In the genomic region with DNA sequence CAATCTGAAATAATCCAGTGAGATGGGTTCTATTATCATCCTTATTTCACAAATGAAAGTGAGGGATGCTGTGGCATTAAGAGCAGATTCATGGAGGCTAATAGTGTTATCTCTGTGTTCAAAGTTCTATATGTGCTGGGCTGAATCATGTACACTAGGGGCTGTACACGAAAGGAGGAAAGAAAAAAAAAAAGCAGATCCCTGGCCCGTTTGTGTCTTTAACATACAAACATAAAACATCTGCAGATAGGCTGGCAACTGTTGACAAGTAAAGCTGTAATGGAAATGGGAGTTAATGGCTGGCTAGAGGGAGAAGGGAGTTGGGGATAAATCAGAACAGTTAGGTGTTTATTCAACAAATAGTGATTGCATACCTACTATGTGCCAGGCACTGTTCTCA, we compare ENCODE assay signal across 23 cellular contexts.
"Had no signal": no experiment of that assay in that cellular context is flagged by ENCODE, and none has a peak within 500 bp of the region (broad histone marks: within the 10 kb centered on the region; RNA-seq: fewer than 3 reads in every experiment).

No MANE protein-coding gene starts in this region.

- H3K27ac Mint-ChIP-seq: immature natural killer cell; naive thymus-derived CD8-positive, alpha-beta T cell; progenitor cell of endocrine pancreas; stimulated activated effector memory CD8-positive, alpha-beta T cell treated with anti-CD3 and anti-CD28 coated beads, Interleukin-12 subunit alpha, Interleukin-12 subunit beta, amount 100 ng/mL, for 72 hours had no signal

- H3K36me3 Mint-ChIP-seq: immature natural killer cell; naive thymus-derived CD8-positive, alpha-beta T cell; stimulated activated effector memory CD8-positive, alpha-beta T cell treated with anti-CD3 and anti-CD28 coated beads, Interleukin-12 subunit alpha, Interleukin-12 subunit beta, amount 100 ng/mL, for 72 hours had no signal

- H3K4me1 ChIP-seq: uterus had no signal

- H3K27me3 ChIP-seq: right atrium auricular region, uterus had no signal

- DNase-seq: dorsolateral prefrontal cortex; effector CD4-positive, alpha-beta T cell; hypothalamus; immature natural killer cell; kidney; mesenchymal stem cell; midbrain; naive thymus-derived CD8-positive, alpha-beta T cell; stimulated activated CD4-positive, alpha-beta T cell treated with anti-CD3 and anti-CD28 coated beads, Interleukin-2, amount 100 ng/mL, for 24 hours; stimulated activated CD4-positive, alpha-beta T cell treated with anti-CD3 and anti-CD28 coated beads, Interleukin-4, amount 100 ng/mL, for 24 hours; stimulated activated naive CD4-positive, alpha-beta T cell treated with Interleukin-2 at 50 U/mL for 16 hours; stomach; thyroid gland; upper lobe of right lung; uterus had no signal

- H3K36me3 ChIP-seq: neutrophil, right atrium auricular region, thyroid gland, upper lobe of right lung, uterus had no signal

- H2AFZ ChIP-seq: parathyroid adenoma had no signal

- H3K9me3 Mint-ChIP-seq: naive thymus-derived CD8-positive, alpha-beta T cell; stimulated activated effector memory CD8-positive, alpha-beta T cell treated with anti-CD3 and anti-CD28 coated beads, Interleukin-12 subunit alpha, Interleukin-12 subunit beta, amount 100 ng/mL, for 72 hours had no signal

- H3K9ac ChIP-seq: parathyroid adenoma had no signal

- H3K27ac ChIP-seq: neutrophil, parathyroid adenoma, thyroid gland, uterus had no signal

- H3K4me2 ChIP-seq: smooth muscle cell had no signal

- H3K4me1 Mint-ChIP-seq: stimulated activated effector memory CD8-positive, alpha-beta T cell treated with anti-CD3 and anti-CD28 coated beads, Interleukin-12 subunit alpha, Interleukin-12 subunit beta, amount 100 ng/mL, for 72 hours had no signal

- H3K79me2 ChIP-seq: parathyroid adenoma had no signal

- H3K9me3 ChIP-seq: neutrophil, right atrium auricular region, stomach, thyroid gland, upper lobe of right lung, uterus had no signal

- ATAC-seq: left lobe of liver; naive thymus-derived CD8-positive, alpha-beta T cell; sciatic nerve; stimulated activated effector memory CD8-positive, alpha-beta T cell treated with anti-CD3 and anti-CD28 coated beads, Interleukin-12 subunit alpha, Interleukin-12 subunit beta, amount 100 ng/mL, for 72 hours; upper lobe of right lung had no signal

- H3K4me3 ChIP-seq: dorsolateral prefrontal cortex, right atrium auricular region, smooth muscle cell, stomach, thyroid gland, upper lobe of right lung, uterus had no signal

- H3K4me3 Mint-ChIP-seq: immature natural killer cell; naive thymus-derived CD8-positive, alpha-beta T cell; stimulated activated effector memory CD8-positive, alpha-beta T cell treated with anti-CD3 and anti-CD28 coated beads, Interleukin-12 subunit alpha, Interleukin-12 subunit beta, amount 100 ng/mL, for 72 hours had no signal
